In the genomic region with DNA sequence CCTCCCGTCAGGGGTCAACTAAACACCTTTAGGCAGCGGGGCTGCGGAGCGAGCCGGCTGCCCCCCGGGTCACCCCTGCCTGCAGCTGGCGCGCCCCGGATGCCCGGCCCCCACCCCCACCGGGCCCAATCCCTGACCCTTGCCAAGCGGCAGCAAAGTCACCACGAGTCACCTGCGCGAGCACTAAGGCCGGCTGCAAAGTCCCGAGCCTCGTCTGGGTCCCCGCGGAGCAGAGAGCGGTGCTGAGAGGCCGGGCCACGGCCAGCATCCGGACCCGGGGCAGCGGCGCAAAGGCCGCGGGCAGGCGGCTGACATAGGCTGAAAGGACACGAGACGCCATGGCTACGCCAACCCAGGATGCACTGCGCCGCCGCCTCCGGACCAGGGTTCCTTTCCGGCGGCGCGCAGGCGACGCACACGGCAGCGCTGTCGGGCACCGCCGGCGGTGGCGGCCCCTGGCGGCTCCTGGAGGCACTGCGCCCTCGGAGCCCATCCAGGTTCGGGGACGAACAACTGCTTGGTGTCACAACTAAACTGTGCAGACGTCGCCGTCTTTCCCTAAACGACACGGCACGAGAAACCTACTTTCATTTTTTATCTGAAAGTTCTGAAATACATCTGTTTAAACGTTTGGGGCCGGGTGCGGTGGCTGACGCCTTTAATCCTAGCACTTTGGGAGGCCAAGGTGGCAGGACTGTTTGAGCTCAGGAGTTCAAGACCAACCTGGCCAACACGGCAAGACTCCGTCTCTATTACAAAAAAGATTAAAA, we compare ENCODE assay signal across 8 cellular contexts.
DNase-seq lines count a peak whose midpoint lies in the region; ATAC-seq and TF ChIP-seq lines count a peak whose summit lies in the region.

A gene (minus strand): TSS at position 366 of the 770 bp plus-strand sequence. CDS start 26 bp downstream, at position 340.

- H3K9me3 ChIP-seq in effector memory CD4-positive, alpha-beta T cell (ENCODE audit: control insufficient read depth, low read length), result no peaks in the 10 kb centered on the region

- H3K36me3 ChIP-seq in effector memory CD4-positive, alpha-beta T cell (ENCODE audit: control insufficient read depth, insufficient read depth, low read length), result peaks cover 24% of the 10 kb centered on the region

- peak within 1 kb of the TSS; percentile 59 for H3K27ac Mint-ChIP-seq in memory B cell

- peak; percentile 96 for ATAC-seq in GM19455 (IDR thresholded peaks at IDR 0.05; ENCODE audit: unreplicated experiment)
- ATAC-seq in memory B cell (ENCODE audit: low read depth), result peak; percentile 97

- peak within 1 kb of the TSS; percentile 84 for H3K4me3 Mint-ChIP-seq in memory B cell

- peaks cover 14% of the 10 kb centered on the region for H3K36me3 Mint-ChIP-seq in memory B cell

- H3K27me3 ChIP-seq in HL-60 (ENCODE audit: insufficient read depth, poor library complexity, severe bottlenecking), result no peaks in the 10 kb centered on the region
- H3K27me3 ChIP-seq in effector memory CD4-positive, alpha-beta T cell (replicated peaks; ENCODE audit: control insufficient read depth, insufficient read depth, low read length, poor library complexity, severe bottlenecking), result no peaks in the 10 kb centered on the region

- peak within 1 kb of the TSS; percentile 80 for H3K27ac ChIP-seq in HL-60 (replicated peaks)
- peak within 1 kb of the TSS; percentile 83 for H3K27ac ChIP-seq in effector memory CD4-positive, alpha-beta T cell (ENCODE audit: insufficient read depth, low read length, poor library complexity, severe bottlenecking)

- peak; percentile 98 for TF ChIP-seq CTCF in HL-60 (IDR thresholded peaks at IDR 0.05; ENCODE audit: insufficient read depth, low read length)

- DNase-seq in COLO668 (lab: John Stamatoyannopoulos, UW; ENCODE audit: unreplicated experiment) (peak; percentile 95), HL-60 (ENCODE audit: low read depth in 1 of 2, low spot score in 1 of 2) (peak; percentile 74 to 88), NCI-H82 treated with DMSO at 0.1 percent for 48 hours (lab: John Stamatoyannopoulos, UW; ENCODE audit: unreplicated experiment) (peak; percentile 53), memory B cell (ENCODE audit: low spot score in 2 of 2) (peak; percentile 93 to 94)
- peak; percentile 97 for DNase-seq in activated CD8-positive, alpha-beta memory T cell treated with anti-CD3 and anti-CD28 coated beads for 24 hours
- DNase-seq in effector memory CD4-positive, alpha-beta T cell, result peak; percentile 75 to 82 (median 80)
- DNase-seq in stimulated activated CD8-positive, alpha-beta memory T cell treated with anti-CD3 and anti-CD28 coated beads, Interleukin-12 subunit alpha, Interleukin-12 subunit beta, amount 100 ng/mL, for 1 hour (ENCODE audit: low read depth), result peak; percentile 82

- H3K4me1 Mint-ChIP-seq in memory B cell, result peaks cover 18% of the 10 kb centered on the region

- H3K9me3 Mint-ChIP-seq in memory B cell, result no peaks in the 10 kb centered on the region

- H3K27me3 Mint-ChIP-seq in memory B cell, result no peaks in the 10 kb centered on the region

- peak within 1 kb of the TSS; percentile 98 for H3K4me3 ChIP-seq in HL-60 (replicated peaks; ENCODE audit: insufficient read depth, low read length)
- H3K4me3 ChIP-seq in effector memory CD4-positive, alpha-beta T cell (ENCODE audit: insufficient read depth, low read depth, low read length, poor library complexity, severe bottlenecking), result peak within 1 kb of the TSS; percentile 97

- H3K4me1 ChIP-seq in effector memory CD4-positive, alpha-beta T cell (ENCODE audit: control insufficient read depth, insufficient read depth, low read length, poor library complexity, severe bottlenecking), result peaks cover 5% of the 10 kb centered on the region

Comparison
In these comparisons a context has a peak if more than half of its experiments do, and no peak if none do; other contexts are left out.
1. Peak in every context shown above with its lines: DNase-seq, ATAC-seq, H3K4me3 ChIP-seq and H3K27ac ChIP-seq.